Comparison of ENCODE assay signal across 8 cellular contexts in the genomic region with DNA sequence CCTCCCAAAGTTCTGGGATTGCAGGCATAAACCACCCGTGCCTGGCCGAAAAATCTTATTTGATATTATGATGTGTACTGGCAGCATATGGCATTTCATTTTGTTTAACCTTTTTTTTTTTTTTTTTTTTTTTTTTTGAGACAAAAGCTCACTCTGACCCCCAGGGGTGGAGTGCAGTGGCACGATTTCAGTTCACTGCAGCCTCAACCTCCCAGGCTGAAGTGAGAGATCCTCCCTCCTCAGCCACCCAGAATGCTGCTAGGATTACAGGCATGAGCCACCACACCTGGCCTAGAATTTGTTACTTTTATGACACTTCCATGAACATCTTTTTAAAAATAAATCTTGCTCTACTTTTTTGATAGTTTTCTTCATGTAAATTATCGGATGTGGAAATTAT. TPM values are rescaled to one million over a fixed set of nuclear protein-coding genes. Genes with fewer than 3 reads are reported as not detected.
"Had no signal": no experiment of that assay in that cellular context is flagged by ENCODE, and none has a peak within 500 bp of the region (broad histone marks: within the 10 kb centered on the region; RNA-seq: fewer than 3 reads in every experiment).

No MANE protein-coding gene starts in this region.

- H3K4me3 ChIP-seq: HAP-1 had no signal

- H3K36me3 ChIP-seq: HAP-1 had no signal

- H3K9me3 ChIP-seq: HAP-1 had no signal

- DNase-seq: GOT3, H7, HFFc6, KG1 had no signal

- H3K4me1 ChIP-seq: HAP-1 had no signal

RNA-seq across cellular contexts. Expression of a gene that starts 12.0 kb away (rescaled TPM):
- total RNA-seq: H4, H7, HFFc6, HT-29 had no signal
- polyA plus RNA-seq: IgD-negative memory B cell had no signal
